20 cellular contexts compared by ENCODE assay signal in genomic region chr21:42469272-42469671, GRCh38. TPM values are rescaled to one million over a fixed set of nuclear protein-coding genes. Genes with fewer than 3 reads are reported as not detected.
A peak's percentile ranks its signal among the peaks of the same experiment; 100 is the strongest.
DNase-seq lines count a peak whose midpoint lies in the region; ATAC-seq and TF ChIP-seq lines count a peak whose summit lies in the region.
"Had no signal": no experiment of that assay in that cellular context is flagged by ENCODE, and none has a peak within 500 bp of the region (broad histone marks: within the 10 kb centered on the region; RNA-seq: fewer than 3 reads in every experiment).

No MANE protein-coding gene starts in this region.

- ATAC-seq in GM18502 (IDR thresholded peaks at IDR 0.05; ENCODE audit: poor library complexity, unreplicated experiment), result peak; percentile 49
- ATAC-seq in GM21619 (IDR thresholded peaks at IDR 0.05; ENCODE audit: unreplicated experiment), result peak; percentile 37
- peak; percentile 53 to 71 (median 68) for ATAC-seq in right lobe of liver
- ATAC-seq: K562; naive thymus-derived CD8-positive, alpha-beta T cell had no signal

- H3K4me3 ChIP-seq in KMS-11 (IDR thresholded peaks at IDR 0.05; ENCODE audit: insufficient read depth, low read depth, low read length) (no peak overlapping the region), right lobe of liver (no peak overlapping the region), SK-N-SH (ENCODE audit: low read depth in 2 of 2, low read length in 1 of 2) (no peak overlapping the region)
- H3K4me3 ChIP-seq: ascending aorta, K562, suprapubic skin had no signal

- H3K27ac ChIP-seq in KMS-11, result no peak overlapping the region
- peak overlapping the region in 1 of 3 donors; percentile 14 for H3K27ac ChIP-seq in right lobe of liver
- no peak overlapping the region for H3K27ac ChIP-seq in SK-N-SH (ENCODE audit: low read depth in 2 of 2, low read length in 1 of 2)
- H3K27ac ChIP-seq: ascending aorta, suprapubic skin had no signal

- no peaks in the 10 kb centered on the region for H3K9me3 ChIP-seq in right lobe of liver
- no peaks in the 10 kb centered on the region for H3K9me3 ChIP-seq in SK-N-SH
- H3K9me3 ChIP-seq: ascending aorta, suprapubic skin had no signal

- H4K20me1 ChIP-seq in KMS-11 (ENCODE audit: insufficient read depth) (no peaks in the 10 kb centered on the region), SK-N-SH (ENCODE audit: insufficient read depth) (no peaks in the 10 kb centered on the region)

- H3K4me2 ChIP-seq in KMS-11 (peak overlapping the region; percentile 19; the same call in 1 of the 2 replicates), SK-N-SH (no peak overlapping the region)

- WGBS in right lobe of liver (ENCODE audit: insufficient coverage, low coverage, low lambda C conversion rate, missing lambda C conversion rate), result 37% methylated on average over 2 of the region's 2 CpGs
- 27% methylated on average over 2 of the region's 2 CpGs for WGBS in SK-N-SH (ENCODE audit: low lambda C conversion rate)

- H2AFZ ChIP-seq in KMS-11 (ENCODE audit: low read depth) (no peak overlapping the region), SK-N-SH (ENCODE audit: low read depth) (no peak overlapping the region)

- in situ Hi-C loops in KBM-7 (cut with MboI; ENCODE audit: low pct_unique_long_range_greater_than_20kb, low sequenced_read_pairs), result no loop called here

- H3K9me2 ChIP-seq in SK-N-SH, result no peaks in the 10 kb centered on the region

- DNase-seq in right lobe of liver (peak in 2 of 3 donors; percentile 46 to 60), SK-N-SH (no peak), T1000 (lab: John Stamatoyannopoulos, UW) (no peak), NCI-H2171 treated with DMSO at 0.1 percent for 48 hours (lab: John Stamatoyannopoulos, UW) (no peak), KBM-7 (no peak)
- DNase-seq: activated T-cell treated with anti-CD3 and anti-CD28 coated beads, Interleukin-2, amount 50 U/mL, for 1 hour; H7; kidney; naive thymus-derived CD8-positive, alpha-beta T cell; NCI-H146; NCI-H69; Right ventricle myocardium superior had no signal

- H3K79me2 ChIP-seq in KMS-11 (ENCODE audit: insufficient read depth, low read depth), result no peaks in the 10 kb centered on the region
- H3K79me2 ChIP-seq in SK-N-SH (ENCODE audit: insufficient read depth), result no peaks in the 10 kb centered on the region

- TF ChIP-seq CTCF in KMS-11 (conservative IDR thresholded peaks at IDR 0.05; ENCODE audit: low read depth, low read length), result no peak
- TF ChIP-seq CTCF in right lobe of liver (IDR thresholded peaks at IDR 0.05), result no peak
- no peak for TF ChIP-seq CTCF in SK-N-SH (IDR thresholded peaks at IDR 0.05)

- H3K4me1 ChIP-seq in KMS-11 (ENCODE audit: low read depth, poor library complexity, severe bottlenecking) (peaks cover 57% of the 10 kb centered on the region), right lobe of liver (peaks cover 0 to 37% (median 8%) of the 10 kb centered on the region in 4 donors), SK-N-SH (ENCODE audit: control insufficient read depth in 1 of 2, insufficient read depth in 2 of 2, low read depth in 1 of 2, low read length in 1 of 2) (peaks cover 0 to 4% of the 10 kb centered on the region in 2 experiments; a peak in 2 of 4 replicates)
- H3K4me1 ChIP-seq: ascending aorta had no signal

- H3K9ac ChIP-seq in KMS-11 (no peak overlapping the region), SK-N-SH (no peak overlapping the region)

- TF ChIP-seq POLR2A in right lobe of liver (IDR thresholded peaks at IDR 0.05), result no peak

- POLR2A ChIA-PET in SK-N-SH (lab: Yijun Ruan, JAX), result no interaction called here

- H3K27me3 ChIP-seq in KMS-11 (ENCODE audit: insufficient read depth, low read depth) (no peaks in the 10 kb centered on the region; the same call in 1 of the 2 replicates), right lobe of liver (no peaks in the 10 kb centered on the region), SK-N-SH (ENCODE audit: insufficient read depth) (no peaks in the 10 kb centered on the region)
- H3K27me3 ChIP-seq: ascending aorta, suprapubic skin had no signal

- CTCF ChIA-PET in SK-N-SH (lab: Yijun Ruan, JAX), result no interaction called here

- no peak for TF ChIP-seq RAD21 in SK-N-SH (IDR thresholded peaks at IDR 0.05; ENCODE audit: low read length)

- H3F3A ChIP-seq in SK-N-SH (replicated peaks; ENCODE audit: insufficient read depth), result no peaks in the 10 kb centered on the region

- TF ChIP-seq EP300 in SK-N-SH (IDR thresholded peaks at IDR 0.05; ENCODE audit: borderline replicate concordance in 1 of 2, low read depth in 1 of 2, low read length in 1 of 2), result no peak

- intact Hi-C loops in right lobe of liver (cut with DNase I), result no loop called here

- no peaks in the 10 kb centered on the region for H3K36me3 ChIP-seq in KMS-11 (ENCODE audit: insufficient read depth)
- H3K36me3 ChIP-seq in right lobe of liver, result no peaks in the 10 kb centered on the region
- H3K36me3 ChIP-seq in SK-N-SH (replicated peaks in 1 of 2; ENCODE audit: control insufficient read depth in 1 of 2, insufficient read depth in 2 of 2, low read length in 1 of 2), result no peaks in the 10 kb centered on the region
- H3K36me3 ChIP-seq: ascending aorta, suprapubic skin had no signal

TF ChIP-seq in SK-N-SH, 30 proteins besides CTCF, POLR2A, EP300 and RAD21:
- no peak for TF ChIP-seq GATA2 (CRISPR knock-in tag; IDR thresholded peaks at IDR 0.05)
- no peak for TF ChIP-seq SMC3 (IDR thresholded peaks at IDR 0.05; ENCODE audit: low read depth, low read length)
TF ChIP-seq in SK-N-SH: peak in this region for 0.

RNA-seq across cellular contexts. Expression of gene RSPH1, which starts 26.8 kb away (rescaled TPM):
- under 1 TPM in 5 of 6 experiments, not detected in 1; 0.18 to 0.55 (median 0.22) TPM for total RNA-seq in right lobe of liver
- 0.97 and 1.1 TPM in 2 replicates for polyA plus RNA-seq in SK-N-SH (2012; rRNA removed)
- 1.1 and 2.1 TPM in 2 replicates for polyA plus RNA-seq in SK-N-SH (2012; cell fraction: cytosol; rRNA removed)
- polyA plus RNA-seq in SK-N-SH (2012; cell fraction: nucleus; rRNA removed), result 0.37 and 0.67 TPM in 2 replicates
- total RNA-seq: ascending aorta, dermis microvascular lymphatic vessel endothelial cell, fibroblast of villous mesenchyme, H7, K562, Right ventricle myocardium superior had no signal
- polyA plus RNA-seq: naive thymus-derived CD8-positive, alpha-beta T cell had no signal

RNA-seq across cellular contexts. Expression of gene SLC37A1, which starts 44.4 kb away (rescaled TPM):
- 10 to 100 TPM in 1 of 6 experiments, 1 to 10 TPM in 5; 2.5 to 10.8 (median 6.2) TPM for total RNA-seq in right lobe of liver
- polyA plus RNA-seq in SK-N-SH (2012; rRNA removed), result 1.6 and 2.8 TPM in 2 replicates
- polyA plus RNA-seq in SK-N-SH (2012; cell fraction: cytosol; rRNA removed), result 1.3 and 1.8 TPM in 2 replicates
- 2.7 and 3.5 TPM in 2 replicates for polyA plus RNA-seq in SK-N-SH (2012; cell fraction: nucleus; rRNA removed)

Comparison
In these comparisons a context has a peak if more than half of its experiments do, and no peak if none do; other contexts are left out.
1. DNase-seq: peak in right lobe of liver (2 of 3); none in SK-N-SH (single experiment), T1000 (single experiment), NCI-H2171 treated with DMSO at 0.1 percent for 48 hours (single experiment) and KBM-7 (single experiment).
2. Peak in every context shown above with its lines, with median percentiles within 50 percentile points of each other: ATAC-seq.